1 cellular context compared by ENCODE assay signal in the genomic region with DNA sequence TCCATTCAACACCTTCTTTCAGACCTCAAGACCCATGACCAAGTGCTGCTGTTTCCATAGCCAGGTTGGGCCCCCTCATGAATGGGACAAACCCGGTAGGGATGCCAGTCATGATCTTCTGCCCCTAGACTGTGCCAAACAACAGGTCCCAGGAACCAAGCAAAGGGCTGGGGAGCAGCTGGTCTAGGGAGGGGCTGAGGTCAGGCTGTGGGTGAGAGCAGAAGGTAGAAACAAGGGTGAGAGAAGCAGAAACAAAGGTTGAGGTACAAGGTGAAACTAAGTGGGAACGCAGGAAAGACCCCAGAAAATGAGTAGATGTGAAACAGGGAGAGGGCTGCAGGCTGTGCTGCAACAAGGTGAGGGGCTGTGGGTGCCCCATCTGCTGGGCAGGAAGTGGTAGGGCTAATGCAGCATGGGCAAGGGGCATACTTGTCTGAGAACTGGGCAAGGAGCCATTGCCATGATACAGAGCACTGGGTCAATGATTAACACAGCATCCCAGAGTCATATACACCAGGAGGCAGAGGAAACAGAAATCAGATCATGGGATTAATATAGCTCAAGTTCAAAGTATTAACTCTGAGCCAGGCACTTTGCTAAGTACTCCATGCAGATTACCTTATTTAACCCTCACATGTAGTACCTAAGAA.
TF ChIP-seq lines count a peak whose summit lies in the region.

No MANE protein-coding gene starts in this region.

TF ChIP-seq in IMR-90, 13 proteins besides CTCF, POLR2A, EP300 and RAD21:
- TF ChIP-seq, protein P1, sequence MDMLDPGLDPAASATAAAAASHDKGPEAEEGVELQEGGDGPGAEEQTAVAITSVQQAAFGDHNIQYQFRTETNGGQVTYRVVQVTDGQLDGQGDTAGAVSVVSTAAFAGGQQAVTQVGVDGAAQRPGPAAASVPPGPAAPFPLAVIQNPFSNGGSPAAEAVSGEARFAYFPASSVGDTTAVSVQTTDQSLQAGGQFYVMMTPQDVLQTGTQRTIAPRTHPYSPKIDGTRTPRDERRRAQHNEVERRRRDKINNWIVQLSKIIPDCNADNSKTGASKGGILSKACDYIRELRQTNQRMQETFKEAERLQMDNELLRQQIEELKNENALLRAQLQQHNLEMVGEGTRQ (IDR thresholded peaks at IDR 0.05; ENCODE audit: low read depth, low read length): no peak
- TF ChIP-seq BHLHE40 (IDR thresholded peaks at IDR 0.05; ENCODE audit: low read depth, low read length) (no peak), MAZ (IDR thresholded peaks at IDR 0.05; ENCODE audit: borderline replicate concordance, low read depth, low read length) (no peak), NFE2L2 (IDR thresholded peaks at IDR 0.05; ENCODE audit: low read depth, low read length) (no peak), RCOR1 (IDR thresholded peaks at IDR 0.05; ENCODE audit: insufficient replicate concordance, low read length) (no peak), SMC3 (IDR thresholded peaks at IDR 0.05; ENCODE audit: low read depth, low read length) (no peak), RFX5 (IDR thresholded peaks at IDR 0.05; ENCODE audit: low read depth, low read length) (no peak), CEBPB (IDR thresholded peaks at IDR 0.05; ENCODE audit: low read depth, low read length) (no peak), MXI1 (IDR thresholded peaks at IDR 0.05; ENCODE audit: borderline replicate concordance, low read depth, low read length) (no peak), FOS (IDR thresholded peaks at IDR 0.05; ENCODE audit: low read depth, low read length) (no peak), MAFK (IDR thresholded peaks at IDR 0.05; ENCODE audit: low read depth, low read length) (no peak), CHD1 (IDR thresholded peaks at IDR 0.05; ENCODE audit: low read depth, low read length) (no peak)
- TF ChIP-seq, protein P2, sequence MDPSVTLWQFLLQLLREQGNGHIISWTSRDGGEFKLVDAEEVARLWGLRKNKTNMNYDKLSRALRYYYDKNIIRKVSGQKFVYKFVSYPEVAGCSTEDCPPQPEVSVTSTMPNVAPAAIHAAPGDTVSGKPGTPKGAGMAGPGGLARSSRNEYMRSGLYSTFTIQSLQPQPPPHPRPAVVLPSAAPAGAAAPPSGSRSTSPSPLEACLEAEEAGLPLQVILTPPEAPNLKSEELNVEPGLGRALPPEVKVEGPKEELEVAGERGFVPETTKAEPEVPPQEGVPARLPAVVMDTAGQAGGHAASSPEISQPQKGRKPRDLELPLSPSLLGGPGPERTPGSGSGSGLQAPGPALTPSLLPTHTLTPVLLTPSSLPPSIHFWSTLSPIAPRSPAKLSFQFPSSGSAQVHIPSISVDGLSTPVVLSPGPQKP (IDR thresholded peaks at IDR 0.05; ENCODE audit: borderline replicate concordance, low read depth, low read length): no peak
